ENCODE assay signal across 30 cellular contexts in the genomic region with DNA sequence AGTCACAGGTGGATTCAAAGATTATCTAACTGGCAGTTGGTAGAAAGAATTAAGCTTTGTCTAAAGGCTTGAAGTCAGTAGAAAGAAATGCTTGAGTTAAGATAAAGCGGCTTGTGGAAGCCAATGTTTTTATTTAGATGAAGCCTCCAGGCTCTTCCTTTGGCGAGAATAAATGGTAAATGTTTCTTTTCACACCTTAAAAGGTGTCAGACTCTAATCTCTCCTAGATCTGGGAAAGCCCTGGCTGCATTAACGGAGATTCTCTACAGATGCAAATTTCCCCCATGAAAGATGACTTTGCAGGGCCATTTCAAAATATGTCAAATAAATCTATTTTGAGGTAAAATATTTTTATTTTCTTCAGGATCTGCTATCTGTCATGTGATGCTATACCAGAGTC.
"Had no signal": no experiment of that assay in that cellular context is flagged by ENCODE, and none has a peak within 500 bp of the region (broad histone marks: within the 10 kb centered on the region; RNA-seq: fewer than 3 reads in every experiment).

No MANE protein-coding gene starts in this region.

- H3K27me3 Mint-ChIP-seq: activated CD4-positive, alpha-beta T cell treated with anti-CD3 and anti-CD28 coated beads for 36 hours; activated CD4-positive, alpha-beta T cell treated with anti-CD3 and anti-CD28 coated beads, Interleukin-2, amount 10 ng/mL, durations not matched to agents 7 days and 5 days; activated naive CD4-positive, alpha-beta T cell treated with anti-CD3 and anti-CD28 coated beads, Interleukin-2, amount 10 ng/mL, durations not matched to agents 7 days and 5 days; brain had no signal

- H3K4me1 Mint-ChIP-seq: activated CD4-positive, alpha-beta T cell treated with anti-CD3 and anti-CD28 coated beads for 36 hours; activated CD4-positive, alpha-beta T cell treated with anti-CD3 and anti-CD28 coated beads, Interleukin-2, amount 10 ng/mL, durations not matched to agents 7 days and 5 days; activated naive CD4-positive, alpha-beta T cell treated with anti-CD3 and anti-CD28 coated beads, Interleukin-2, amount 10 ng/mL, durations not matched to agents 7 days and 5 days; activated naive CD8-positive, alpha-beta T cell treated with anti-CD3 and anti-CD28 coated beads, Interleukin-2, amount 50 U/mL, for 24 hours; brain had no signal

- DNase-seq: activated CD4-positive, alpha-beta T cell treated with anti-CD3 and anti-CD28 coated beads for 36 hours; activated CD4-positive, alpha-beta T cell treated with anti-CD3 and anti-CD28 coated beads, Interleukin-2, amount 10 ng/mL, durations not matched to agents 7 days and 5 days; activated CD4-positive, alpha-beta T cell treated with anti-CD3 and anti-CD28 coated beads, Interleukin-2, amount 50 U/mL, for 48 hours; activated CD8-positive, alpha-beta T cell treated with anti-CD3 and anti-CD28 coated beads, Interleukin-2, amount 10 ng/mL, durations not matched to agents 7 days and 5 days; activated gamma-delta T cell treated with Interleukin-2 at 50 U/mL for 16 hours; activated naive CD4-positive, alpha-beta T cell treated with anti-CD3 and anti-CD28 coated beads, Interleukin-2, amount 10 ng/mL, durations not matched to agents 7 days and 5 days; activated naive CD8-positive, alpha-beta T cell treated with anti-CD3 and anti-CD28 coated beads, Interleukin-2, amount 50 U/mL, for 24 hours; activated T-cell treated with anti-CD3 and anti-CD28 coated beads, Interleukin-2, amount 50 U/mL, for 24 hours; anterior cingulate cortex; caudate nucleus; cerebellar nuclear complex; NCI-H1092 treated with DMSO at 0.1 percent for 48 hours; NCI-H1417; NCI-H146; NCI-H187; NCI-H2029 treated with DMSO at 0.1 percent for 48 hours; NCI-H2107; NCI-H510A; NCI-H526; NCI-H748 treated with DMSO at 0.1 percent for 48 hours; OCI-M1; SHP77; SJCRH30; T1000 had no signal

- H3K9me3 Mint-ChIP-seq: activated CD4-positive, alpha-beta T cell treated with anti-CD3 and anti-CD28 coated beads, Interleukin-2, amount 10 ng/mL, durations not matched to agents 7 days and 5 days; activated naive CD4-positive, alpha-beta T cell treated with anti-CD3 and anti-CD28 coated beads, Interleukin-2, amount 10 ng/mL, durations not matched to agents 7 days and 5 days; activated naive CD8-positive, alpha-beta T cell treated with anti-CD3 and anti-CD28 coated beads, Interleukin-2, amount 50 U/mL, for 24 hours; activated T-cell treated with anti-CD3 and anti-CD28 coated beads, Interleukin-2, amount 50 U/mL, for 24 hours; activated T-helper 2 cell treated with anti-CD3 and anti-CD28 coated beads, Interferon-gamma antibody, Interleukin-2, Interleukin-4, amounts not matched to agents 10 μg/mL and 5 μg/mL and 100 μg/mL, durations not matched to agents 14 hours and 24 hours and 36 hours; brain; WTC11 had no signal

- H3K36me3 Mint-ChIP-seq: activated naive CD4-positive, alpha-beta T cell treated with anti-CD3 and anti-CD28 coated beads, Interleukin-2, amount 10 ng/mL, durations not matched to agents 7 days and 5 days; activated naive CD8-positive, alpha-beta T cell; brain; WTC11 had no signal

- H3K4me1 ChIP-seq: SJCRH30 had no signal

- H3K36me3 ChIP-seq: SJCRH30 had no signal

- H3K27ac ChIP-seq: SJCRH30, SK-N-MC had no signal

- ATAC-seq: activated CD4-positive, alpha-beta T cell treated with anti-CD3 and anti-CD28 coated beads for 36 hours; activated CD4-positive, CD25-positive, alpha-beta regulatory T cell treated with anti-CD3 and anti-CD28 coated beads, Interleukin-2, amount 50 U/mL, for 24 hours; activated CD8-positive, alpha-beta T cell treated with anti-CD3 and anti-CD28 coated beads, Interleukin-2, amount 10 ng/mL, durations not matched to agents 7 days and 5 days; activated naive CD8-positive, alpha-beta T cell treated with anti-CD3 and anti-CD28 coated beads, Interleukin-2, amount 50 U/mL, for 24 hours had no signal

- H3K4me3 Mint-ChIP-seq: activated CD4-positive, alpha-beta T cell treated with anti-CD3 and anti-CD28 coated beads for 36 hours; activated CD4-positive, alpha-beta T cell treated with anti-CD3 and anti-CD28 coated beads, Interleukin-2, amount 10 ng/mL, durations not matched to agents 7 days and 5 days; activated CD8-positive, alpha-beta T cell treated with anti-CD3 and anti-CD28 coated beads, Interleukin-2, amount 10 ng/mL, durations not matched to agents 7 days and 5 days; activated naive CD4-positive, alpha-beta T cell treated with anti-CD3 and anti-CD28 coated beads, Interleukin-2, amount 10 ng/mL, durations not matched to agents 7 days and 5 days; activated naive CD8-positive, alpha-beta T cell; activated naive CD8-positive, alpha-beta T cell treated with anti-CD3 and anti-CD28 coated beads, Interleukin-2, amount 50 U/mL, for 24 hours; activated T-cell treated with anti-CD3 and anti-CD28 coated beads, Interleukin-2, amount 50 U/mL, for 24 hours; brain; WTC11 had no signal

- H3K9me3 ChIP-seq: SJCRH30 had no signal

- H3K4me3 ChIP-seq: SJCRH30, SK-N-MC had no signal

- H3K27me3 ChIP-seq: SJCRH30 had no signal

- H3K27ac Mint-ChIP-seq: activated CD4-positive, alpha-beta T cell treated with anti-CD3 and anti-CD28 coated beads for 36 hours; activated CD4-positive, alpha-beta T cell treated with anti-CD3 and anti-CD28 coated beads, Interleukin-2, amount 10 ng/mL, durations not matched to agents 7 days and 5 days; activated CD8-positive, alpha-beta T cell treated with anti-CD3 and anti-CD28 coated beads, Interleukin-2, amount 10 ng/mL, durations not matched to agents 7 days and 5 days; activated naive CD4-positive, alpha-beta T cell treated with anti-CD3 and anti-CD28 coated beads, Interleukin-2, amount 10 ng/mL, durations not matched to agents 7 days and 5 days; activated naive CD8-positive, alpha-beta T cell; activated naive CD8-positive, alpha-beta T cell treated with anti-CD3 and anti-CD28 coated beads, Interleukin-2, amount 50 U/mL, for 24 hours; activated T-cell treated with anti-CD3 and anti-CD28 coated beads, Interleukin-2, amount 50 U/mL, for 24 hours; activated T-helper 2 cell treated with anti-CD3 and anti-CD28 coated beads, Interferon-gamma antibody, Interleukin-2, Interleukin-4, amounts not matched to agents 10 μg/mL and 5 μg/mL and 100 μg/mL, durations not matched to agents 14 hours and 24 hours and 36 hours; brain had no signal
